In genomic region chr2:145744541-145745386, GRCh38 we compare ENCODE assay signal across 8 cellular contexts.
DNase-seq lines count a peak whose midpoint lies in the region; ATAC-seq and TF ChIP-seq lines count a peak whose summit lies in the region.

No MANE protein-coding gene starts in this region.

- DNase-seq in ELR (ENCODE audit: low read depth): peak; percentile 96
- DNase-seq in HPDE6-E6E7 (ENCODE audit: extremely low spot score): peak; percentile 36
- peak; percentile 5 to 7 for DNase-seq in erythroblast (lab: John Stamatoyannopoulos, UW)
- no peak for DNase-seq in RWPE1 (ENCODE audit: low spot score)
- no peak for DNase-seq in CD14-positive monocyte (ENCODE audit: low spot score)
- DNase-seq in SW480 (ENCODE audit: low spot score): no peak
- DNase-seq in activated naive CD4-positive, alpha-beta T cell treated with anti-CD3 and anti-CD28 coated beads, Interleukin-2, amount 50 U/mL, for 16 hours: no peak

- intact Hi-C loops in CD14-positive monocyte (cut with micrococcal nuclease): no loop called here

- peaks cover 46% of the 10 kb centered on the region for H3K4me1 Mint-ChIP-seq in CD14-positive monocyte

- H3K36me3 Mint-ChIP-seq in CD14-positive monocyte: peaks cover 2% of the 10 kb centered on the region in 2 donors

- peaks cover 0 to 5% (median 0%) of the 10 kb centered on the region in 7 donors for H3K9me3 Mint-ChIP-seq in CD14-positive monocyte

- CTCF ChIA-PET in RWPE1 (lab: Yijun Ruan, JAX): no interaction called here

- TF ChIP-seq POLR2A in erythroblast (IDR thresholded peaks at IDR 0.05; ENCODE audit: low read length): no peak

- ATAC-seq in GM21526 (IDR thresholded peaks at IDR 0.05; ENCODE audit: low FRiP score, unreplicated experiment): peak; percentile 60

- TF ChIP-seq CTCF in RWPE1 (conservative IDR thresholded peaks at IDR 0.05; ENCODE audit: low read depth) (no peak), CD14-positive monocyte (IDR thresholded peaks at IDR 0.05) (no peak)

- peak overlapping the region in 3 of 7 donors; percentile 3 to 55 (median 14) for H3K27ac Mint-ChIP-seq in CD14-positive monocyte

- H3K27me3 Mint-ChIP-seq in CD14-positive monocyte (ENCODE audit: low read depth in 3 of 3): peaks cover 0 to 1% (median 0%) of the 10 kb centered on the region in 3 donors

- POLR2A ChIA-PET in RWPE1 (lab: Yijun Ruan, JAX; ENCODE audit: low non-redundant PET): no interaction called here

- H3K4me3 Mint-ChIP-seq in CD14-positive monocyte: no peak overlapping the region

- H3K27ac ChIP-seq in RWPE1: no peak overlapping the region

Comparison
In these comparisons a context has a peak if more than half of its experiments do, and no peak if none do; other contexts are left out.
1. DNase-seq: peak in ELR (single experiment), HPDE6-E6E7 (single experiment) and erythroblast (2 of 2); none in RWPE1 (single experiment), CD14-positive monocyte (single experiment), SW480 (single experiment) and activated naive CD4-positive, alpha-beta T cell treated with anti-CD3 and anti-CD28 coated beads, Interleukin-2, amount 50 U/mL, for 16 hours (single experiment).